8 cellular contexts compared by ENCODE assay signal in genomic region chr3:179260949-179261765, GRCh38. TPM values are rescaled to one million over a fixed set of nuclear protein-coding genes. Genes with fewer than 3 reads are reported as not detected.
DNase-seq lines count a peak whose midpoint lies in the region; ATAC-seq, FAIRE-seq and TF ChIP-seq lines count a peak whose summit lies in the region.

No MANE protein-coding gene starts in this region.

- TF ChIP-seq EP300 in H1 (IDR thresholded peaks at IDR 0.05; ENCODE audit: borderline replicate concordance in 1 of 2, low read depth in 2 of 2, low read length in 2 of 2), result no peak

- DNase-seq in NCI-H226 (peak; percentile 70), H1 (ENCODE audit: low read depth in 1 of 2, low spot score in 2 of 2) (peak in 1 of 2 experiments; percentile 79), mesenteric fat pad (ENCODE audit: low spot score) (peak; percentile 93)
- DNase-seq in activated CD8-positive, alpha-beta memory T cell treated with anti-CD3 and anti-CD28 coated beads for 24 hours, result peak; percentile 82
- DNase-seq in stimulated activated CD8-positive, alpha-beta memory T cell treated with anti-CD3 and anti-CD28 coated beads, Interleukin-15, amount 100 ng/mL, for 24 hours (ENCODE audit: low read depth), result peak; percentile 38

- no peak overlapping the region for H3K56ac ChIP-seq in H1 (replicated peaks; ENCODE audit: insufficient read length, low read depth, low read length)

- H2BK12ac ChIP-seq in H1 (ENCODE audit: low read depth, low read length), result no peak overlapping the region

- no peak overlapping the region for H2BK20ac ChIP-seq in H1 (ENCODE audit: low read length)

- ATAC-seq in GM18517 (IDR thresholded peaks at IDR 0.05; ENCODE audit: unreplicated experiment) (peak; percentile 87), HG03025 (IDR thresholded peaks at IDR 0.05; ENCODE audit: low FRiP score, unreplicated experiment) (peak; percentile 72)

- H3K23ac ChIP-seq in H1 (ENCODE audit: insufficient read length), result no peak overlapping the region

- H3K36me3 ChIP-seq in ACC112 (ENCODE audit: insufficient read depth, low read length) (no peaks in the 10 kb centered on the region), H1 (ENCODE audit: control insufficient read depth in 2 of 4, insufficient read depth in 4 of 4, low read length in 3 of 4) (no peaks in the 10 kb centered on the region)

- no peak for TF ChIP-seq RAD21 in H1 (IDR thresholded peaks at IDR 0.05 in 1 of 2, conservative IDR thresholded peaks at IDR 0.05 in 1 of 2; ENCODE audit: low read depth in 2 of 2, low read length in 2 of 2)

- H3K18ac ChIP-seq in H1 (ENCODE audit: extremely low read depth, low read length), result no peak overlapping the region; the same call in 1 of the 2 replicates

- TF ChIP-seq POLR2A in H1 (IDR thresholded peaks at IDR 0.05; ENCODE audit: control extremely low read depth in 1 of 2, low read depth in 2 of 2, low read length in 2 of 2), result peak; percentile 24 to 41; a peak in 2 of 3 replicates

- H3K27ac ChIP-seq in ACC112 (ENCODE audit: low read depth, low read length) (no peak overlapping the region), H1 (ENCODE audit: low read depth, low read length) (no peak overlapping the region)

- no peak overlapping the region for H2BK120ac ChIP-seq in H1 (replicated peaks; ENCODE audit: low read depth, low read length)

- H3K23me2 ChIP-seq in H1 (ENCODE audit: low read depth, low read length), result no peaks in the 10 kb centered on the region; the same call in 1 of the 2 replicates

- H3K9ac ChIP-seq in H1 (replicated peaks in 1 of 4; ENCODE audit: extremely low read depth in 1 of 4, low read depth in 3 of 4, low read length in 3 of 4), result peak overlapping the region; percentile 13 to 71 (median 33); a peak in 5 of 7 replicates

- no peaks in the 10 kb centered on the region for H4K20me1 ChIP-seq in H1 (replicated peaks in 1 of 2; ENCODE audit: control insufficient read depth in 1 of 2, insufficient read depth in 2 of 2, low read length in 2 of 2)

- no peak overlapping the region for H2BK5ac ChIP-seq in H1 (ENCODE audit: low read depth, low read length)

- CTCF ChIA-PET in H1 (lab: Charles Lee; ENCODE audit: partially characterized antibody), result interaction anchor here (0.6 to 1.8 kb wide), 5 partner anchors 11 to 61 kb away, joined by 3 to 4 read pairs (median 4); no protein-coding TSS in a partner anchor

- no peak overlapping the region for H2AK5ac ChIP-seq in H1 (ENCODE audit: low read depth, low read length)

- peak overlapping the region; percentile 98 for H2AFZ ChIP-seq in ACC112 (ENCODE audit: low read length, unreplicated experiment)
- peak overlapping the region; percentile 91 for H2AFZ ChIP-seq in H1 (ENCODE audit: low read length)

- no peak overlapping the region for H3K14ac ChIP-seq in H1 (ENCODE audit: insufficient read length)

- FAIRE-seq in H1 (lab: Jason Lieb, UNC), result no peak

- 20% methylated on average over 43 of the region's 71 CpGs; no CpG with 5 or more reads in 1 of the 2 experiments for WGBS in H1 (ENCODE audit: extremely low coverage in 1 of 2, insufficient coverage in 1 of 2, insufficient read length in 1 of 2, insufficient replicate concordance in 2 of 2, low coverage in 1 of 2, low lambda C conversion rate in 2 of 2, missing lambda C conversion rate in 1 of 2), 2 experiments

- TF ChIP-seq CTCF in H1 (IDR thresholded peaks at IDR 0.05; ENCODE audit: control extremely low read depth in 1 of 3, insufficient read depth in 1 of 3, low read depth in 1 of 3, low read length in 3 of 3), result no peak

- H4K91ac ChIP-seq in H1 (replicated peaks; ENCODE audit: insufficient read length, low read length), result no peak overlapping the region

- POLR2A ChIA-PET in H1 (lab: Charles Lee; ENCODE audit: partially characterized antibody), result interaction anchor here (0.6 kb wide), 1 partner anchor 11 kb away, joined by 3 read pairs; no protein-coding TSS in a partner anchor

- peak overlapping the region; percentile 71; the same call in 1 of the 2 replicates for H4K8ac ChIP-seq in H1 (ENCODE audit: extremely low read depth, insufficient read depth, low read length)

- H3K4me2 ChIP-seq in H1 (ENCODE audit: insufficient read depth in 1 of 2, low read depth in 2 of 2, low read length in 2 of 2), result peak overlapping the region; percentile 23 to 62

- H3K4me1 ChIP-seq in ACC112 (ENCODE audit: control insufficient read depth, insufficient read depth, low read length, unreplicated experiment) (peaks cover 3% of the 10 kb centered on the region), H1 (replicated peaks in 1 of 4; ENCODE audit: control insufficient read depth in 3 of 4, insufficient read depth in 4 of 4, low read length in 3 of 4) (no peaks in the 10 kb centered on the region)

- H3K27me3 ChIP-seq in ACC112 (ENCODE audit: insufficient read depth, low read length) (no peaks in the 10 kb centered on the region), H1 (replicated peaks in 1 of 4; ENCODE audit: control insufficient read depth in 3 of 4, extremely low read depth in 1 of 4, insufficient read depth in 3 of 4, low read length in 3 of 4) (peaks cover 0 to 3% (median 0%) of the 10 kb centered on the region in 4 experiments; a peak in 2 of 7 replicates)

- H3K9me3 ChIP-seq in H1 (ENCODE audit: insufficient read depth in 2 of 2, low read depth in 1 of 2, low read length in 1 of 2), result peaks cover 5 to 13% of the 10 kb centered on the region in 2 experiments; a peak in 1 of 4 replicates

- H3K79me2 ChIP-seq in ACC112 (ENCODE audit: control insufficient read depth, insufficient read depth, low read length, unreplicated experiment), result peaks cover 6% of the 10 kb centered on the region
- no peaks in the 10 kb centered on the region for H3K79me2 ChIP-seq in H1 (ENCODE audit: control insufficient read depth in 1 of 2, insufficient read depth in 2 of 2, low read length in 2 of 2)

- no peak overlapping the region for H3K4ac ChIP-seq in H1 (replicated peaks; ENCODE audit: insufficient read length, low read depth, low read length)

- H4K5ac ChIP-seq in H1 (ENCODE audit: insufficient read length, low read depth, low read length), result no peak overlapping the region

- no peaks in the 10 kb centered on the region for H3K79me1 ChIP-seq in H1 (ENCODE audit: low read depth, low read length)

- H3K4me3 ChIP-seq in ACC112 (ENCODE audit: low read depth, low read length) (peak overlapping the region; percentile 88), H1 (ENCODE audit: extremely low read depth in 1 of 4, insufficient read depth in 2 of 4, low read depth in 3 of 4, low read length in 4 of 4) (peak overlapping the region; percentile 43 to 68 (median 46))

- no peak overlapping the region for H2BK15ac ChIP-seq in H1 (ENCODE audit: low read length)

TF ChIP-seq in H1, 55 proteins besides CTCF, POLR2A, EP300 and RAD21:
- TF ChIP-seq PHF8 (conservative IDR thresholded peaks at IDR 0.05; ENCODE audit: low read depth, low read length), result peak; percentile 85
- peak; percentile 72 for TF ChIP-seq TAF1 (IDR thresholded peaks at IDR 0.05; ENCODE audit: low read depth, low read length)
- TF ChIP-seq RFX5 (IDR thresholded peaks at IDR 0.05; ENCODE audit: borderline replicate concordance, low read depth, low read length), result no peak
- TF ChIP-seq TBP (IDR thresholded peaks at IDR 0.05; ENCODE audit: low read depth, low read length), result peak; percentile 21; the same call in 1 of the 2 replicates
- peak; percentile 48; the same call in 1 of the 2 replicates for TF ChIP-seq KDM1A (IDR thresholded peaks at IDR 0.05; ENCODE audit: borderline replicate concordance, low read length)
- TF ChIP-seq, protein P1, sequence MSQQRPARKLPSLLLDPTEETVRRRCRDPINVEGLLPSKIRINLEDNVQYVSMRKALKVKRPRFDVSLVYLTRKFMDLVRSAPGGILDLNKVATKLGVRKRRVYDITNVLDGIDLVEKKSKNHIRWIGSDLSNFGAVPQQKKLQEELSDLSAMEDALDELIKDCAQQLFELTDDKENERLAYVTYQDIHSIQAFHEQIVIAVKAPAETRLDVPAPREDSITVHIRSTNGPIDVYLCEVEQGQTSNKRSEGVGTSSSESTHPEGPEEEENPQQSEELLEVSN (IDR thresholded peaks at IDR 0.05), result peak; percentile 73; the same call in 1 of the 2 replicates
- peak; percentile 76 for TF ChIP-seq ASH2L (IDR thresholded peaks at IDR 0.05; ENCODE audit: low read length)
- TF ChIP-seq RBBP5 (IDR thresholded peaks at IDR 0.05; ENCODE audit: borderline replicate concordance, low read depth, low read length), result peak; percentile 88; the same call in 1 of the 2 replicates
- peak in 1 of 2 experiments; percentile 41; a peak in 1 of 4 replicates for TF ChIP-seq HDAC2 (IDR thresholded peaks at IDR 0.05; ENCODE audit: borderline replicate concordance in 1 of 2, low read depth in 2 of 2, low read length in 2 of 2)
- TF ChIP-seq CBX8 (IDR thresholded peaks at IDR 0.05; ENCODE audit: borderline replicate concordance, low read depth, low read length), result no peak
- peak; percentile 32; the same call in 1 of the 2 replicates for TF ChIP-seq GABPA (IDR thresholded peaks at IDR 0.05; ENCODE audit: borderline replicate concordance, insufficient read depth, low read length)
- no peak for TF ChIP-seq EZH2 (IDR thresholded peaks at IDR 0.05; ENCODE audit: low read depth, low read length, severe bottlenecking)
- peak; percentile 42 for TF ChIP-seq TAF7 (optimal IDR thresholded peaks at IDR 0.05; ENCODE audit: borderline replicate concordance, low read depth, low read length)
- TF ChIP-seq KDM4A (IDR thresholded peaks at IDR 0.05; ENCODE audit: low read depth, low read length, severe bottlenecking), result peak; percentile 89
- TF ChIP-seq ZNF274 (IDR thresholded peaks at IDR 0.05; ENCODE audit: borderline replicate concordance, extremely low read depth, low read length), result no peak
- TF ChIP-seq, protein P2, sequence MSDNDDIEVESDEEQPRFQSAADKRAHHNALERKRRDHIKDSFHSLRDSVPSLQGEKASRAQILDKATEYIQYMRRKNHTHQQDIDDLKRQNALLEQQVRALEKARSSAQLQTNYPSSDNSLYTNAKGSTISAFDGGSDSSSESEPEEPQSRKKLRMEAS (IDR thresholded peaks at IDR 0.05), result peak; percentile 67
- TF ChIP-seq CHD2 (IDR thresholded peaks at IDR 0.05; ENCODE audit: low read length), result peak; percentile 20; the same call in 1 of the 2 replicates

RNA-seq across cellular contexts. Expression of gene KCNMB3, which starts 10.2 kb away (rescaled TPM):
- 1.9 and 2.0 TPM in 2 replicates for total RNA-seq in H1 (2021; fragmentation: NEBNext Ultra II Directional; extraction: Animal tissue kit (Norgen Biotek cat#: 25700))
- 1.7 TPM in 2 replicates for polyA plus RNA-seq in H1 (2011; rRNA removed)
- polyA plus RNA-seq in H1 (2011; cell fraction: cytosol; rRNA removed), result 1.8 TPM
- 4.4 TPM for polyA plus RNA-seq in H1 (2011; cell fraction: nucleus; rRNA removed)
- 2.2 to 3.5 TPM (median 2.4 TPM) in 4 replicates for polyA plus RNA-seq in H1 (2012, experiment 1 of 2)
- 0.07 TPM for polyA plus RNA-seq in H1 (2012, experiment 2 of 2)
- polyA plus RNA-seq in H1 (2013, experiment 1 of 2), result 1.4 TPM
- 1.5 TPM for polyA plus RNA-seq in H1 (2013, experiment 2 of 2)
- polyA minus RNA-seq in H1 (2011; rRNA and poly(A)+ RNA removed), result 1.9 and 3.5 TPM in 2 replicates
- 0.66 TPM for polyA minus RNA-seq in H1 (2011; cell fraction: cytosol; rRNA and poly(A)+ RNA removed)
- polyA minus RNA-seq in H1 (2011; cell fraction: nucleus; rRNA and poly(A)+ RNA removed), result 6.8 TPM
- 3.2 TPM for total RNA-seq in mesenteric fat pad
